In genomic region chr12:6772331-6772695, GRCh38 we compare ENCODE assay signal across 8 cellular contexts. TPM values are rescaled to one million over a fixed set of nuclear protein-coding genes. Genes with fewer than 3 reads are reported as not detected.
DNase-seq lines count a peak whose midpoint lies in the region; ATAC-seq and TF ChIP-seq lines count a peak whose summit lies in the region.

TSS of gene LAG3 (plus strand) at chr12:6772520. CDS start at chr12:6772853, 333 bp downstream.

- no peak within 1 kb of the TSS for H3K9ac ChIP-seq in IMR-90 (ENCODE audit: low read depth, low read length)

- no peak within 1 kb of the TSS for H3K4me2 ChIP-seq in IMR-90 (ENCODE audit: low read depth, low read length)

- peak within 1 kb of the TSS; percentile 89 for H3K4me3 Mint-ChIP-seq in activated T-helper 17 cell treated with anti-CD3 and anti-CD28 coated beads, Interleukin-2, amount 50 U/mL, for 72 hours
- H3K4me3 Mint-ChIP-seq in stimulated activated naive CD8-positive, alpha-beta T cell treated with anti-CD3 and anti-CD28 coated beads, Interleukin-15, Interleukin-2, amounts not matched to agents 100 ng/mL and 50 ng/mL, for 24 hours = peak within 1 kb of the TSS; percentile 96
- no peak within 1 kb of the TSS for H3K4me3 Mint-ChIP-seq in Calu3 (ENCODE audit: low read depth, unreplicated experiment)

- no peak for ATAC-seq in IMR-90 (ENCODE audit: low read depth)
- peak; percentile 56 for ATAC-seq in activated T-helper 17 cell treated with anti-CD3 and anti-CD28 coated beads, Interleukin-2, amount 50 U/mL, for 72 hours (replicated peaks)

- H3K36me3 ChIP-seq in IMR-90 (ENCODE audit: control insufficient read depth, insufficient read depth, low read length) = peaks cover 17% of the 10 kb centered on the region

- H3K9me1 ChIP-seq in IMR-90 (ENCODE audit: insufficient read depth, low read length) = peaks cover 12% of the 10 kb centered on the region

- H4K5ac ChIP-seq in IMR-90 (ENCODE audit: low read depth, low read length) = no peak within 1 kb of the TSS

- H4K20me1 ChIP-seq in IMR-90 (ENCODE audit: insufficient read depth, low read length) = peaks cover 30% of the 10 kb centered on the region

- peaks cover 56% of the 10 kb centered on the region for H3K4me1 Mint-ChIP-seq in activated T-helper 17 cell treated with anti-CD3 and anti-CD28 coated beads, Interleukin-2, amount 50 U/mL, for 72 hours
- H3K4me1 Mint-ChIP-seq in stimulated activated naive CD8-positive, alpha-beta T cell treated with anti-CD3 and anti-CD28 coated beads, Interleukin-15, Interleukin-2, amounts not matched to agents 100 ng/mL and 50 ng/mL, for 24 hours (ENCODE audit: low read depth) = peaks cover 79% of the 10 kb centered on the region
- H3K4me1 Mint-ChIP-seq in Calu3 (ENCODE audit: low read depth, unreplicated experiment) = peaks cover 30% of the 10 kb centered on the region

- H3K27me3 ChIP-seq in IMR-90 (ENCODE audit: control insufficient read depth, insufficient read depth, low read length) (no peaks in the 10 kb centered on the region), mononuclear cell (ENCODE audit: insufficient read depth, low read length) (peaks cover 57% of the 10 kb centered on the region)

- H3K4me1 ChIP-seq in IMR-90 (ENCODE audit: control insufficient read depth, insufficient read depth, low read length) (peaks cover 13% of the 10 kb centered on the region), mononuclear cell (ENCODE audit: insufficient read depth, low read length) (peaks cover 35% of the 10 kb centered on the region)

- WGBS in IMR-90 (ENCODE audit: extremely low coverage in 2 of 2, insufficient read length in 1 of 2), 2 experiments = 80% methylated on average over 4 of the region's 15 CpGs; no CpG with 5 or more reads in 1 of the 2 experiments

- intact Hi-C loops in IMR-90 (cut with micrococcal nuclease) (no loop called here), Calu3 (cut with micrococcal nuclease; ENCODE audit: unreplicated experiment) (no loop called here)

- TF ChIP-seq RAD21 in IMR-90 (IDR thresholded peaks at IDR 0.05; ENCODE audit: low read length) = no peak

- no peak within 1 kb of the TSS for H3K27ac ChIP-seq in IMR-90 (ENCODE audit: insufficient read depth, low read length)

- no peak within 1 kb of the TSS for H2BK20ac ChIP-seq in IMR-90 (ENCODE audit: low read depth, low read length)

- no peak within 1 kb of the TSS for H3K18ac ChIP-seq in IMR-90 (ENCODE audit: low read depth, low read length)

- H4K8ac ChIP-seq in IMR-90 (ENCODE audit: low read depth in 2 of 2, low read length in 2 of 2) = no peak within 1 kb of the TSS

- CTCF ChIA-PET in IMR-90 (lab: Yijun Ruan, JAX) = no interaction called here
- CTCF ChIA-PET in Calu3 (lab: Charles Lee) = no interaction called here

- peaks cover 15 to 37% of the 10 kb centered on the region in 2 experiments for H3K79me1 ChIP-seq in IMR-90 (ENCODE audit: low read depth in 1 of 2, low read length in 2 of 2)

- H2BK15ac ChIP-seq in IMR-90 (ENCODE audit: low read depth, low read length) = no peak within 1 kb of the TSS

- no peak within 1 kb of the TSS for H2BK120ac ChIP-seq in IMR-90 (ENCODE audit: low read depth, low read length)

- H3K9me3 Mint-ChIP-seq in activated T-helper 17 cell treated with anti-CD3 and anti-CD28 coated beads, Interleukin-2, amount 50 U/mL, for 72 hours = no peaks in the 10 kb centered on the region
- no peaks in the 10 kb centered on the region for H3K9me3 Mint-ChIP-seq in stimulated activated naive CD8-positive, alpha-beta T cell treated with anti-CD3 and anti-CD28 coated beads, Interleukin-15, Interleukin-2, amounts not matched to agents 100 ng/mL and 50 ng/mL, for 24 hours
- no peaks in the 10 kb centered on the region for H3K9me3 Mint-ChIP-seq in Calu3 (ENCODE audit: low read depth, unreplicated experiment)

- H2AFZ ChIP-seq in IMR-90 (replicated peaks; ENCODE audit: low read length, poor library complexity) = peak within 1 kb of the TSS; percentile 66

- H3K27me3 Mint-ChIP-seq in activated T-helper 17 cell treated with anti-CD3 and anti-CD28 coated beads, Interleukin-2, amount 50 U/mL, for 72 hours = peaks cover 29% of the 10 kb centered on the region
- peaks cover 29% of the 10 kb centered on the region for H3K27me3 Mint-ChIP-seq in stimulated activated naive CD8-positive, alpha-beta T cell treated with anti-CD3 and anti-CD28 coated beads, Interleukin-15, Interleukin-2, amounts not matched to agents 100 ng/mL and 50 ng/mL, for 24 hours
- peaks cover 72% of the 10 kb centered on the region for H3K27me3 Mint-ChIP-seq in Calu3 (ENCODE audit: unreplicated experiment)

- no peak within 1 kb of the TSS for H2BK5ac ChIP-seq in IMR-90 (ENCODE audit: low read depth, low read length, poor library complexity, severe bottlenecking)

- in situ Hi-C loops in IMR-90 (cut with MboI; ENCODE audit: low sequenced_read_pairs) (no loop called here), KBM-7 (cut with MboI; ENCODE audit: low pct_unique_long_range_greater_than_20kb, low sequenced_read_pairs) (no loop called here), ACHN (cut with HindIII; ENCODE audit: low pct_ligation_motif_present, low pct_unique_long_range_greater_than_20kb, low sequenced_read_pairs) (no loop called here)

- no peak within 1 kb of the TSS for H3K14ac ChIP-seq in IMR-90 (replicated peaks; ENCODE audit: low read depth, low read length)

- H3K4ac ChIP-seq in IMR-90 (ENCODE audit: low read depth, low read length) = no peak within 1 kb of the TSS

- H3K56ac ChIP-seq in IMR-90 (ENCODE audit: extremely low read depth, insufficient read depth, low read length) = no peak within 1 kb of the TSS

- DNase-seq in IMR-90 = no peak
- DNase-seq in KBM-7 = no peak
- no peak for DNase-seq in ACHN
- no peak for DNase-seq in Calu3
- DNase-seq in DMS153 treated with DMSO at 0.1 percent for 48 hours (lab: John Stamatoyannopoulos, UW; ENCODE audit: unreplicated experiment) = no peak

- no peaks in the 10 kb centered on the region for H3K9me3 ChIP-seq in IMR-90 (ENCODE audit: control insufficient read depth, insufficient read depth, low read length)
- no peaks in the 10 kb centered on the region for H3K9me3 ChIP-seq in mononuclear cell (ENCODE audit: low read depth, low read length)

- BruUV-seq in IMR-90 (replicated peaks; lab: Mats Ljungman, UMichigan) = no TSS peak
- BruUV-seq in Calu3 (replicated peaks; lab: Mats Ljungman, UMichigan) = no TSS peak

- H4K91ac ChIP-seq in IMR-90 (ENCODE audit: insufficient read depth, low read depth, low read length) = no peak within 1 kb of the TSS

- no peak within 1 kb of the TSS for H3K4me3 ChIP-seq in IMR-90 (ENCODE audit: insufficient read depth, low read depth, low read length)
- peak within 1 kb of the TSS; percentile 12 for H3K4me3 ChIP-seq in mononuclear cell (ENCODE audit: low read length)

- peak within 1 kb of the TSS; percentile 89 for H3K27ac Mint-ChIP-seq in activated T-helper 17 cell treated with anti-CD3 and anti-CD28 coated beads, Interleukin-2, amount 50 U/mL, for 72 hours
- peak within 1 kb of the TSS; percentile 93 for H3K27ac Mint-ChIP-seq in stimulated activated naive CD8-positive, alpha-beta T cell treated with anti-CD3 and anti-CD28 coated beads, Interleukin-15, Interleukin-2, amounts not matched to agents 100 ng/mL and 50 ng/mL, for 24 hours
- H3K27ac Mint-ChIP-seq in Calu3 (ENCODE audit: unreplicated experiment) = no peak within 1 kb of the TSS

- no peak for TF ChIP-seq CTCF in IMR-90 (conservative IDR thresholded peaks at IDR 0.05; ENCODE audit: low read depth, low read length)
- no peak for TF ChIP-seq CTCF in Calu3 (IDR thresholded peaks at IDR 0.05; ENCODE audit: unreplicated experiment)

- no peak for TF ChIP-seq POLR2A in IMR-90 (IDR thresholded peaks at IDR 0.05; ENCODE audit: low read depth, low read length)

- no peak within 1 kb of the TSS for H3K23ac ChIP-seq in IMR-90 (ENCODE audit: low read depth, low read length)

- H2AK5ac ChIP-seq in IMR-90 (ENCODE audit: low read depth, low read length) = no peak within 1 kb of the TSS

- dilution Hi-C loops in IMR-90 (cut with HindIII; ENCODE audit: low sequenced_read_pairs, unreplicated experiment) = no loop called here

- peaks cover 92% of the 10 kb centered on the region for H3K36me3 Mint-ChIP-seq in activated T-helper 17 cell treated with anti-CD3 and anti-CD28 coated beads, Interleukin-2, amount 50 U/mL, for 72 hours (ENCODE audit: low read depth)
- peaks cover 49% of the 10 kb centered on the region for H3K36me3 Mint-ChIP-seq in stimulated activated naive CD8-positive, alpha-beta T cell treated with anti-CD3 and anti-CD28 coated beads, Interleukin-15, Interleukin-2, amounts not matched to agents 100 ng/mL and 50 ng/mL, for 24 hours (ENCODE audit: low read depth)
- H3K36me3 Mint-ChIP-seq in Calu3 (ENCODE audit: insufficient read depth, unreplicated experiment) = peaks cover 20% of the 10 kb centered on the region

- peak within 1 kb of the TSS; percentile 48 for H2AK9ac ChIP-seq in IMR-90 (replicated peaks; ENCODE audit: low read depth, low read length, poor library complexity)

- POLR2A ChIA-PET in IMR-90 (lab: Charles Lee; ENCODE audit: unreplicated experiment) = no interaction called here

TF ChIP-seq in IMR-90, 13 proteins besides CTCF, POLR2A, EP300 and RAD21 (continues in another document):
- TF ChIP-seq SMC3 (IDR thresholded peaks at IDR 0.05; ENCODE audit: low read depth, low read length) = no peak
- no peak for TF ChIP-seq CHD1 (IDR thresholded peaks at IDR 0.05; ENCODE audit: low read depth, low read length)
- no peak for TF ChIP-seq MAFK (IDR thresholded peaks at IDR 0.05; ENCODE audit: low read depth, low read length)
- TF ChIP-seq MXI1 (IDR thresholded peaks at IDR 0.05; ENCODE audit: borderline replicate concordance, low read depth, low read length) = no peak
- TF ChIP-seq ELK1 (IDR thresholded peaks at IDR 0.05; ENCODE audit: borderline replicate concordance, low read depth, low read length) = no peak
- no peak for TF ChIP-seq MAZ (IDR thresholded peaks at IDR 0.05; ENCODE audit: borderline replicate concordance, low read depth, low read length)

RNA-seq across cellular contexts. Expression of gene LAG3, which starts in this region (rescaled TPM):
- total RNA-seq in IMR-90 (2012; rRNA removed) (not detected in 2 replicates), mononuclear cell (0.31 TPM), Calu3 (2022) (0.34 TPM in 1 of 2 replicates, not detected in the other)
- polyA plus RNA-seq in IMR-90 (2012; rRNA removed) = 0.41 and 0.66 TPM in 2 replicates
- 0.05 and 0.09 TPM in 2 replicates for polyA plus RNA-seq in IMR-90 (2012; cell fraction: cytosol; rRNA removed)
- polyA plus RNA-seq in IMR-90 (2012; cell fraction: nucleus; rRNA removed; ENCODE audit: low replicate concordance) = 4.4 and 9.6 TPM in 2 replicates
- 100 to 1,000 TPM in 1 of 2 donors, 10 to 100 TPM in 1; 45.6 to 206 TPM for total RNA-seq in activated T-helper 17 cell treated with anti-CD3 and anti-CD28 coated beads, Interleukin-2, amount 50 U/mL, for 72 hours

Comparison
In these comparisons a context has a peak if more than half of its experiments do, and no peak if none do; other contexts are left out.
1. RNA of gene LAG3 (total RNA-seq): 45.6 to 206 TPM in activated T-helper 17 cell treated with anti-CD3 and anti-CD28 coated beads, Interleukin-2, amount 50 U/mL, for 72 hours; 0.31 TPM in mononuclear cell (single experiment), 0.34 TPM in Calu3 and not detected in IMR-90; every median in the first group is over 10 times any median in the second.